ENCODE assay signal across 20 cellular contexts in genomic region chr13:34847751-34848150, GRCh38.
A peak's percentile ranks its signal among the peaks of the same experiment; 100 is the strongest.
DNase-seq lines count a peak whose midpoint lies in the region; ATAC-seq lines count a peak whose summit lies in the region.
"Had no signal": no experiment of that assay in that cellular context is flagged by ENCODE, and none has a peak within 500 bp of the region (broad histone marks: within the 10 kb centered on the region; RNA-seq: fewer than 3 reads in every experiment).

No MANE protein-coding gene starts in this region.

- no peak overlapping the region for H3K4ac ChIP-seq in mesendoderm (ENCODE audit: low read depth, low read length)

- H3K4me3 ChIP-seq in mesendoderm (ENCODE audit: low read length): no peak overlapping the region
- H3K4me3 ChIP-seq: pancreas had no signal

- no peak overlapping the region for H3K23ac ChIP-seq in mesendoderm (ENCODE audit: low read length)

- H2AK5ac ChIP-seq in mesendoderm (ENCODE audit: low read length): no peak overlapping the region

- no peaks in the 10 kb centered on the region for H3K79me1 ChIP-seq in mesendoderm (ENCODE audit: low read length)

- H2BK5ac ChIP-seq in mesendoderm (ENCODE audit: low read length): no peak overlapping the region

- no peak overlapping the region for H2BK120ac ChIP-seq in mesendoderm (ENCODE audit: low read depth, low read length)

- no peak overlapping the region for H3K27ac ChIP-seq in mesendoderm (ENCODE audit: low read depth, low read length)
- H3K27ac ChIP-seq: HL-60, pancreas had no signal

- no peaks in the 10 kb centered on the region for H3K4me1 ChIP-seq in mesendoderm (ENCODE audit: control insufficient read depth, low read depth, low read length)
- H3K4me1 ChIP-seq: pancreas had no signal

- H4K5ac ChIP-seq in mesendoderm (ENCODE audit: low read length): no peak overlapping the region

- no CpG with 5 or more reads among the region's 3 CpGs for WGBS in mesendoderm (ENCODE audit: extremely low coverage, insufficient coverage, low lambda C conversion rate)

- no peaks in the 10 kb centered on the region for H3K79me2 ChIP-seq in mesendoderm (ENCODE audit: control insufficient read depth, insufficient read depth, low read length)

- H3K56ac ChIP-seq in mesendoderm (ENCODE audit: low read length): no peak overlapping the region

- no peak overlapping the region for H4K8ac ChIP-seq in mesendoderm (ENCODE audit: low read depth, low read length)

- no peak overlapping the region for H2BK15ac ChIP-seq in mesendoderm (replicated peaks; ENCODE audit: low read depth)

- H3K9ac ChIP-seq in mesendoderm (ENCODE audit: low read length): no peak overlapping the region

- no peak overlapping the region for H3K4me2 ChIP-seq in mesendoderm (ENCODE audit: low read length)

- no peaks in the 10 kb centered on the region for H3K36me3 ChIP-seq in mesendoderm (ENCODE audit: control insufficient read depth, insufficient read depth, low read length)
- H3K36me3 ChIP-seq: pancreas had no signal

- H3K27me3 ChIP-seq in mesendoderm (ENCODE audit: insufficient read depth, low read length, poor library complexity): no peaks in the 10 kb centered on the region
- H3K27me3 ChIP-seq: pancreas had no signal

- DNase-seq in NCI-H2171 treated with DMSO at 0.1 percent for 48 hours (lab: John Stamatoyannopoulos, UW): peak; percentile 17
- no peak for DNase-seq in NCI-H2171 (lab: John Stamatoyannopoulos, UW)
- DNase-seq in NCI-H2029 treated with DMSO at 0.1 percent for 48 hours (lab: John Stamatoyannopoulos, UW): peak; percentile 22
- DNase-seq in SK-N-DZ (ENCODE audit: low spot score): peak; percentile 18
- DNase-seq in mesendoderm: peak; percentile 22
- DNase-seq in activated CD8-positive, alpha-beta memory T cell treated with anti-CD3 and anti-CD28 coated beads for 24 hours: no peak
- DNase-seq: activated CD4-positive, alpha-beta T cell treated with anti-CD3 and anti-CD28 coated beads for 4 hours; activated naive CD4-positive, alpha-beta T cell treated with anti-CD3 and anti-CD28 coated beads, Interleukin-2, amount 10 ng/mL, durations not matched to agents 7 days and 5 days; activated T-cell treated with anti-CD3 and anti-CD28 coated beads, Interleukin-2, amount 50 U/mL, for 72 hours; amygdala; left cardiac atrium; midbrain; NCI-H1436; pancreas; right cardiac atrium; Right ventricle myocardium superior; SW 1271 had no signal

- ATAC-seq in HG02759 (IDR thresholded peaks at IDR 0.05; ENCODE audit: unreplicated experiment): no peak
- ATAC-seq in GM21528 (IDR thresholded peaks at IDR 0.05; ENCODE audit: low FRiP score, unreplicated experiment): no peak
- ATAC-seq: activated T-cell treated with anti-CD3 and anti-CD28 coated beads, Interleukin-2, amount 50 U/mL, for 72 hours; left cardiac atrium; pancreas; right cardiac atrium had no signal

- H3K18ac ChIP-seq in mesendoderm (ENCODE audit: low read length): no peak overlapping the region

Comparison
In these comparisons a context has a peak if more than half of its experiments do, and no peak if none do; other contexts are left out.
1. DNase-seq: peak in NCI-H2171 treated with DMSO at 0.1 percent for 48 hours (single experiment), NCI-H2029 treated with DMSO at 0.1 percent for 48 hours (single experiment), SK-N-DZ (single experiment) and mesendoderm (single experiment); none in NCI-H2171 (single experiment) and activated CD8-positive, alpha-beta memory T cell treated with anti-CD3 and anti-CD28 coated beads for 24 hours (single experiment).